In genomic region chr10:11163990-11164805, GRCh38 we compare ENCODE assay signal across 9 cellular contexts.
DNase-seq lines count a peak whose midpoint lies in the region; ATAC-seq and TF ChIP-seq lines count a peak whose summit lies in the region.
"Had no signal": no experiment of that assay in that cellular context is flagged by ENCODE, and none has a peak within 500 bp of the region (broad histone marks: within the 10 kb centered on the region; RNA-seq: fewer than 3 reads in every experiment).

No MANE protein-coding gene starts in this region.

- H3K4me1 Mint-ChIP-seq in CD4-positive, alpha-beta memory T cell: peaks cover 38 to 56% (median 46%) of the 10 kb centered on the region in 4 donors
- H3K4me1 Mint-ChIP-seq in osteocyte (ENCODE audit: unreplicated experiment): peaks cover 25% of the 10 kb centered on the region

- no peaks in the 10 kb centered on the region for H4K20me1 ChIP-seq in OCI-LY7 (ENCODE audit: insufficient read depth, low read length)

- peak overlapping the region; percentile 43; the same call in 1 of the 2 replicates for H2AFZ ChIP-seq in OCI-LY7 (ENCODE audit: low read length)

- no peaks in the 10 kb centered on the region for H3K9me2 ChIP-seq in OCI-LY7 (ENCODE audit: insufficient read depth, low read length)

- H3K4me3 ChIP-seq in CD4-positive, alpha-beta memory T cell (ENCODE audit: low read length in 2 of 2): peak overlapping the region; percentile 50 to 93
- peak overlapping the region; percentile 70 for H3K4me3 ChIP-seq in OCI-LY7 (ENCODE audit: low read depth, low read length, poor library complexity, severe bottlenecking)
- H3K4me3 ChIP-seq in esophagus squamous epithelium: peak overlapping the region; percentile 43 to 76 (median 62)

- no peak for TF ChIP-seq CTCF in OCI-LY7 (conservative IDR thresholded peaks at IDR 0.05; ENCODE audit: low read length)
- no peak for TF ChIP-seq CTCF in esophagus squamous epithelium (IDR thresholded peaks at IDR 0.05)
- TF ChIP-seq CTCF in osteocyte (IDR thresholded peaks at IDR 0.05): no peak
- TF ChIP-seq CTCF in GM13976 (IDR thresholded peaks at IDR 0.05; ENCODE audit: borderline replicate concordance, control extremely low read depth, extremely low read depth, insufficient read depth, missing control alignments): no peak

- no peak for ATAC-seq in GM18517 (IDR thresholded peaks at IDR 0.05; ENCODE audit: unreplicated experiment)

- H3K4me1 ChIP-seq in CD4-positive, alpha-beta memory T cell (ENCODE audit: insufficient read depth, low read length): peaks cover 65% of the 10 kb centered on the region
- H3K4me1 ChIP-seq in OCI-LY7 (ENCODE audit: insufficient read depth, low read length, poor library complexity, severe bottlenecking) (peaks cover 39% of the 10 kb centered on the region), esophagus squamous epithelium (peaks cover 4 to 53% (median 11%) of the 10 kb centered on the region in 3 donors)

- no TSS peak for BruUV-seq in OCI-LY7 (replicated peaks; lab: Mats Ljungman, UMichigan)

- H3K9me3 Mint-ChIP-seq in CD4-positive, alpha-beta memory T cell: no peaks in the 10 kb centered on the region
- no peaks in the 10 kb centered on the region for H3K9me3 Mint-ChIP-seq in osteocyte (ENCODE audit: unreplicated experiment)

- no peaks in the 10 kb centered on the region for H3K79me2 ChIP-seq in OCI-LY7 (ENCODE audit: insufficient read depth, low read depth, low read length)

- no peaks in the 10 kb centered on the region for H3K27me3 ChIP-seq in CD4-positive, alpha-beta memory T cell (ENCODE audit: insufficient read depth, low read length)
- peaks cover 0 to 30% (median 2%) of the 10 kb centered on the region in 4 donors for H3K27me3 ChIP-seq in esophagus squamous epithelium

- DNase-seq in CD4-positive, alpha-beta memory T cell: peak in 1 of 5 donors; percentile 52
- DNase-seq in OCI-LY7 (ENCODE audit: low spot score) (peak; percentile 35), esophagus squamous epithelium (lab: John Stamatoyannopoulos, UW) (no peak), osteocyte (ENCODE audit: extremely low spot score, unreplicated experiment) (no peak), NCI-H1092 (lab: John Stamatoyannopoulos, UW) (no peak), AG08396 (ENCODE audit: low spot score) (no peak), GM13976 (ENCODE audit: low spot score) (no peak)
- DNase-seq: NCI-H1930 had no signal

- no peaks in the 10 kb centered on the region for H3K36me3 ChIP-seq in CD4-positive, alpha-beta memory T cell (ENCODE audit: insufficient read depth, low read length)
- H3K36me3 ChIP-seq in OCI-LY7 (ENCODE audit: insufficient read depth, low read length) (no peaks in the 10 kb centered on the region), esophagus squamous epithelium (no peaks in the 10 kb centered on the region)

- CTCF ChIA-PET in CD4-positive, alpha-beta memory T cell (lab: Charles Lee; ENCODE audit: partially characterized antibody): interaction anchor here (0.7 to 13.3 kb wide), 20 partner anchors 13 to 108 kb away, joined by 3 to 308 read pairs (median 4); no protein-coding TSS in a partner anchor
- CTCF ChIA-PET in OCI-LY7 (lab: Charles Lee; ENCODE audit: unreplicated experiment): interaction anchor here (0.6 to 1.5 kb wide), 2 partner anchors 78 to 542 kb away, joined by 3 to 7 read pairs; no protein-coding TSS in a partner anchor

- H3K27ac Mint-ChIP-seq in CD4-positive, alpha-beta memory T cell: peak overlapping the region in 6 of 7 donors; percentile 97 to 99 (median 98)
- no peak overlapping the region for H3K27ac Mint-ChIP-seq in osteocyte (ENCODE audit: unreplicated experiment)

- peak overlapping the region; percentile 96 for H3K27ac ChIP-seq in CD4-positive, alpha-beta memory T cell (ENCODE audit: low read depth, low read length)
- H3K27ac ChIP-seq in OCI-LY7 (ENCODE audit: low read depth, low read length, poor library complexity, severe bottlenecking): no peak overlapping the region
- H3K27ac ChIP-seq in esophagus squamous epithelium: peak overlapping the region; percentile 78 to 94 (median 87)

- H3K4me2 ChIP-seq in OCI-LY7 (ENCODE audit: low read length): peak overlapping the region; percentile 93

- POLR2A ChIA-PET in CD4-positive, alpha-beta memory T cell (lab: Charles Lee; ENCODE audit: partially characterized antibody): interaction anchor here (0.8 to 18.3 kb wide), 26 partner anchors 13 to 879 kb away, joined by 3 to 1422 read pairs (median 6); partner anchors contain the start of gene CELF2
- POLR2A ChIA-PET in OCI-LY7 (lab: Charles Lee): interaction anchor here (0.6 to 2.6 kb wide), 15 partner anchors 8 to 1695 kb away, joined by 3 to 13 read pairs (median 4); no protein-coding TSS in a partner anchor

- H3K27me3 Mint-ChIP-seq in CD4-positive, alpha-beta memory T cell: no peaks in the 10 kb centered on the region
- H3K27me3 Mint-ChIP-seq in osteocyte (ENCODE audit: unreplicated experiment): peaks cover 4% of the 10 kb centered on the region

- in situ Hi-C loops in GM13976 (cut with MboI; ENCODE audit: low sequenced_read_pairs, unreplicated experiment): no loop called here

- H3K9me3 ChIP-seq in CD4-positive, alpha-beta memory T cell (ENCODE audit: control insufficient read depth in 1 of 2, low read length in 2 of 2): no peaks in the 10 kb centered on the region
- H3K9me3 ChIP-seq in OCI-LY7 (ENCODE audit: low read length) (no peaks in the 10 kb centered on the region), esophagus squamous epithelium (no peaks in the 10 kb centered on the region)

- H3K4me3 Mint-ChIP-seq in CD4-positive, alpha-beta memory T cell: peak overlapping the region in 6 of 8 donors; percentile 98 to 100 (median 99)
- H3K4me3 Mint-ChIP-seq in osteocyte (ENCODE audit: unreplicated experiment): peak overlapping the region; percentile 87

- WGBS in esophagus squamous epithelium, 2 donors: 32 to 41% methylated on average over 11 of the region's 11 CpGs

- peak in 1 of 4 donors; percentile 11 for TF ChIP-seq POLR2A in esophagus squamous epithelium (IDR thresholded peaks at IDR 0.05)

- H3K36me3 Mint-ChIP-seq in CD4-positive, alpha-beta memory T cell: peaks cover 7 to 30% of the 10 kb centered on the region in 2 donors
- no peaks in the 10 kb centered on the region for H3K36me3 Mint-ChIP-seq in osteocyte (ENCODE audit: unreplicated experiment)

- intact Hi-C loops in CD4-positive, alpha-beta memory T cell (cut with micrococcal nuclease): loop anchor here (1.0 to 10.0 kb wide), 3 partner anchors 14 to 241 kb away; no protein-coding TSS in a partner anchor
- intact Hi-C loops in OCI-LY7 (cut with micrococcal nuclease; ENCODE audit: unreplicated experiment) (loop anchor here (5.0 kb wide), 1 partner anchor 103 kb away; no protein-coding TSS in a partner anchor), esophagus squamous epithelium (cut with DNase I) (no loop called here)
